Comparison of ENCODE assay signal across 8 cellular contexts in the genomic region with DNA sequence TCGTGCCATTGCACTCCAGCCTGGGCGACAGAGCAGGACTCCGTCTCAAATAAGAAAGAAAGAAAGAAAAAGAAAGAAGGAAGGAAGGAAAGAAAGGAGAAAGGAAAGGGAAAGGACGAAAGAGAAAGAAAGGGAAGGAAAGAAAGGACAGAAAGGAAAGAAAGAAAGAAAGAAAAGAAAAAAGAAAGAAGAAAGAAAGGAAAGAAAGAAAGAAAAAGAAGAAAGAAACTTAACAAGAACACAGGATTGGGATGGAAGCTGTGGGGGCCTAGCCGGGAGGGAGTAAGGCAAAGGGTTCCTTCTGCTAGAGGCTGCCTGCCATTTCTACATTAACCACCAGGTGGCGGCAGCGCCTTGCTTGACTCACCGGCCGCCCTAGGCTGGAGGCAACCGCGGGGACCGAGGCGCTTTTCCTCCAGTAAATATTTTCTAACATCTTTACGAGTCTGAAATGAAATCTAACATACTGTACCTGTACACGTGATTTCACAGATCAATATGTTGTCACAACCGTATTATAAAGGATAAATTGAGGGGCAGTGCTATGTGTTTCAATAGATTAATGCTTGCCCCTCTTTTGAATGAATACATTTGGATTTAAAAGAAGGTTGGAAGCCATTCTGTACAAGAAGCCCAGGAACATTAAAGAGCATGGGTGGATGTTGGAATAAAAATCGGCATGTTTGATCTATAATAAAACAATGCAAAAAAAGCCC. TPM values are rescaled to one million over a fixed set of nuclear protein-coding genes. Genes with fewer than 3 reads are reported as not detected.
A peak's percentile ranks its signal among the peaks of the same experiment; 100 is the strongest.
DNase-seq lines count a peak whose midpoint lies in the region; ATAC-seq and TF ChIP-seq lines count a peak whose summit lies in the region.

No MANE protein-coding gene starts in this region.

- ATAC-seq in T-cell (replicated peaks in 1 of 4) (peak; percentile 53 to 58 (median 57)), GM19397 (IDR thresholded peaks at IDR 0.05; ENCODE audit: unreplicated experiment) (no peak)

- TF ChIP-seq CTCF in GM12874 (IDR thresholded peaks at IDR 0.05; ENCODE audit: insufficient read depth, low read depth, low read length): peak; percentile 93

- POLR2A ChIA-PET in T-cell (lab: Charles Lee): interaction anchor here in 1 of 2 donors (1.0 kb wide), 1 partner anchor 51 kb away, joined by 3 read pairs; no protein-coding TSS in a partner anchor

- H3K36me3 Mint-ChIP-seq in T-cell: peaks cover 3% of the 10 kb centered on the region
- peaks cover 2% of the 10 kb centered on the region for H3K36me3 Mint-ChIP-seq in activated naive CD8-positive, alpha-beta T cell treated with anti-CD3 and anti-CD28 coated beads for 36 hours

- no peak overlapping the region for H3K4me3 Mint-ChIP-seq in T-cell
- no peak overlapping the region for H3K4me3 Mint-ChIP-seq in activated naive CD8-positive, alpha-beta T cell treated with anti-CD3 and anti-CD28 coated beads for 36 hours

- DNase-seq in NCI-H128 (lab: John Stamatoyannopoulos, UW; ENCODE audit: unreplicated experiment) (peak; percentile 46), T-cell (peak; percentile 65 to 92 (median 84)), glomerular visceral epithelial cell (ENCODE audit: extremely low spot score) (peak; percentile 87), pons (ENCODE audit: low spot score) (peak; percentile 77), ureter (ENCODE audit: low spot score) (peak; percentile 92)
- peak; percentile 87 for DNase-seq in activated naive CD8-positive, alpha-beta T cell treated with anti-CD3 and anti-CD28 coated beads for 36 hours

- peak overlapping the region in 1 of 2 donors; percentile 61 for H3K27ac Mint-ChIP-seq in T-cell
- H3K27ac Mint-ChIP-seq in activated naive CD8-positive, alpha-beta T cell treated with anti-CD3 and anti-CD28 coated beads for 36 hours: no peak overlapping the region

- CTCF ChIA-PET in T-cell (lab: Charles Lee): interaction anchor here (0.6 to 1.8 kb wide), 14 partner anchors 13 to 1738 kb away, joined by 3 to 16 read pairs (median 6); a partner anchor contains a TSS

- H3K27me3 Mint-ChIP-seq in T-cell: peaks cover 13 to 14% of the 10 kb centered on the region in 2 donors
- peaks cover 26% of the 10 kb centered on the region for H3K27me3 Mint-ChIP-seq in activated naive CD8-positive, alpha-beta T cell treated with anti-CD3 and anti-CD28 coated beads for 36 hours

- H3K9me3 Mint-ChIP-seq in T-cell: no peaks in the 10 kb centered on the region
- H3K9me3 Mint-ChIP-seq in activated naive CD8-positive, alpha-beta T cell treated with anti-CD3 and anti-CD28 coated beads for 36 hours: no peaks in the 10 kb centered on the region

- peaks cover 0 to 19% (median 19%) of the 10 kb centered on the region in 3 donors for H3K4me1 Mint-ChIP-seq in T-cell
- H3K4me1 Mint-ChIP-seq in activated naive CD8-positive, alpha-beta T cell treated with anti-CD3 and anti-CD28 coated beads for 36 hours: peaks cover 11% of the 10 kb centered on the region

RNA-seq across cellular contexts. Expression of a gene that starts 6.1 kb away (rescaled TPM):
- total RNA-seq in T-cell: not detected
- total RNA-seq in activated naive CD8-positive, alpha-beta T cell treated with anti-CD3 and anti-CD28 coated beads for 36 hours: not detected
- 2.0 TPM for total RNA-seq in ureter

RNA-seq across cellular contexts. Expression of a gene that starts 49.5 kb away (rescaled TPM):
- total RNA-seq in T-cell (10 to 100 TPM; 46.8 to 90.7 (median 69.1) TPM), ureter (34.9 TPM)
- 10 to 100 TPM; 31.2 to 33.3 TPM for total RNA-seq in activated naive CD8-positive, alpha-beta T cell treated with anti-CD3 and anti-CD28 coated beads for 36 hours

RNA-seq across cellular contexts. Expression of a gene that starts 59.2 kb away (rescaled TPM):
- 1 to 10 TPM; 2.3 to 4.2 (median 2.7) TPM for total RNA-seq in T-cell
- total RNA-seq in activated naive CD8-positive, alpha-beta T cell treated with anti-CD3 and anti-CD28 coated beads for 36 hours: 100 to 1,000 TPM; 244 to 245 TPM
- 2.9 TPM for total RNA-seq in ureter

Comparison
In these comparisons a context has a peak if more than half of its experiments do, and no peak if none do; other contexts are left out.
1. RNA of a gene that starts 59.2 kb away (total RNA-seq): 244 to 245 TPM in activated naive CD8-positive, alpha-beta T cell treated with anti-CD3 and anti-CD28 coated beads for 36 hours; 2.9 TPM in ureter (single experiment) and 2.3 to 4.2 TPM in T-cell; every median in the first group is over 10 times any median in the second.
2. Peak in every context shown above with its lines, with median percentiles within 50 percentile points of each other: DNase-seq.